Comparison of ENCODE assay signal across 9 cellular contexts in genomic region chr2:113966832-113967231, GRCh38.
DNase-seq lines count a peak whose midpoint lies in the region; ATAC-seq and TF ChIP-seq lines count a peak whose summit lies in the region.
"Had no signal": no experiment of that assay in that cellular context is flagged by ENCODE, and none has a peak within 500 bp of the region (broad histone marks: within the 10 kb centered on the region; RNA-seq: fewer than 3 reads in every experiment).

No MANE protein-coding gene starts in this region.

- H3K36me3 ChIP-seq in prostate gland = no peaks in the 10 kb centered on the region

- no peaks in the 10 kb centered on the region for H3K9me3 Mint-ChIP-seq in activated CD8-positive, alpha-beta T cell treated with anti-CD3 and anti-CD28 coated beads for 36 hours
- H3K9me3 Mint-ChIP-seq in activated CD8-positive, alpha-beta T cell treated with anti-CD3 and anti-CD28 coated beads, Interleukin-2, amount 10 ng/mL, durations not matched to agents 7 days and 5 days (ENCODE audit: insufficient read depth) = no peaks in the 10 kb centered on the region

- no peaks in the 10 kb centered on the region for H3K9me3 ChIP-seq in prostate gland

- no peak overlapping the region for H3K4me3 Mint-ChIP-seq in activated CD8-positive, alpha-beta T cell treated with anti-CD3 and anti-CD28 coated beads for 36 hours
- H3K4me3 Mint-ChIP-seq in activated CD8-positive, alpha-beta T cell treated with anti-CD3 and anti-CD28 coated beads, Interleukin-2, amount 10 ng/mL, durations not matched to agents 7 days and 5 days = no peak overlapping the region

- peaks cover 14% of the 10 kb centered on the region for H3K4me1 Mint-ChIP-seq in activated CD8-positive, alpha-beta T cell treated with anti-CD3 and anti-CD28 coated beads for 36 hours (ENCODE audit: low read depth)
- H3K4me1 Mint-ChIP-seq in activated CD8-positive, alpha-beta T cell treated with anti-CD3 and anti-CD28 coated beads, Interleukin-2, amount 10 ng/mL, durations not matched to agents 7 days and 5 days (ENCODE audit: low read depth) = peaks cover 2% of the 10 kb centered on the region

- POLR2A ChIA-PET in activated CD8-positive, alpha-beta T cell treated with anti-CD3 and anti-CD28 coated beads for 36 hours (lab: Charles Lee) = no interaction called here
- POLR2A ChIA-PET in activated CD8-positive, alpha-beta T cell treated with anti-CD3 and anti-CD28 coated beads, Interleukin-2, amount 10 ng/mL, durations not matched to agents 7 days and 5 days (lab: Charles Lee) = interaction anchor here (1.0 kb wide), 1 partner anchor 20 kb away, joined by 3 read pairs; no protein-coding TSS in a partner anchor

- H3K4me3 ChIP-seq in fibroblast of pulmonary artery (replicated peaks; ENCODE audit: low read depth, low read length) = no peak overlapping the region
- no peak overlapping the region for H3K4me3 ChIP-seq in prostate gland

- ATAC-seq in activated CD8-positive, alpha-beta T cell treated with anti-CD3 and anti-CD28 coated beads for 36 hours = no peak
- no peak for ATAC-seq in activated CD8-positive, alpha-beta T cell treated with anti-CD3 and anti-CD28 coated beads, Interleukin-2, amount 10 ng/mL, durations not matched to agents 7 days and 5 days
- ATAC-seq in HG03571 (IDR thresholded peaks at IDR 0.05; ENCODE audit: unreplicated experiment) (peak; percentile 65), HG02870 (IDR thresholded peaks at IDR 0.05; ENCODE audit: unreplicated experiment) (no peak)

- H3K27ac ChIP-seq in prostate gland = no peak overlapping the region

- WGBS in prostate gland = 4% methylated on average over 5 of the region's 5 CpGs

- no peaks in the 10 kb centered on the region for H3K27me3 Mint-ChIP-seq in activated CD8-positive, alpha-beta T cell treated with anti-CD3 and anti-CD28 coated beads for 36 hours
- H3K27me3 Mint-ChIP-seq in activated CD8-positive, alpha-beta T cell treated with anti-CD3 and anti-CD28 coated beads, Interleukin-2, amount 10 ng/mL, durations not matched to agents 7 days and 5 days (ENCODE audit: low read depth) = no peaks in the 10 kb centered on the region

- H3K27ac Mint-ChIP-seq in activated CD8-positive, alpha-beta T cell treated with anti-CD3 and anti-CD28 coated beads for 36 hours = peak overlapping the region; percentile 60
- no peak overlapping the region for H3K27ac Mint-ChIP-seq in activated CD8-positive, alpha-beta T cell treated with anti-CD3 and anti-CD28 coated beads, Interleukin-2, amount 10 ng/mL, durations not matched to agents 7 days and 5 days

- no peak for DNase-seq in activated CD8-positive, alpha-beta T cell treated with anti-CD3 and anti-CD28 coated beads for 36 hours
- DNase-seq in activated CD8-positive, alpha-beta T cell treated with anti-CD3 and anti-CD28 coated beads, Interleukin-2, amount 10 ng/mL, durations not matched to agents 7 days and 5 days = no peak
- peak; percentile 66 for DNase-seq in fibroblast of pulmonary artery (ENCODE audit: low read depth)
- peak; percentile 52 for DNase-seq in prostate gland (ENCODE audit: low spot score)
- DNase-seq in KBM-7 = no peak
- no peak for DNase-seq in SIG-M5 treated with dmso at 0.1 percent for 504 hours (lab: John Stamatoyannopoulos, UW; ENCODE audit: unreplicated experiment)
- DNase-seq: cerebellar nuclear complex had no signal

- no peak for TF ChIP-seq POLR2A in prostate gland (IDR thresholded peaks at IDR 0.05)

- no peaks in the 10 kb centered on the region for H3K4me1 ChIP-seq in prostate gland (replicated peaks)

- TF ChIP-seq CTCF in activated CD8-positive, alpha-beta T cell treated with anti-CD3 and anti-CD28 coated beads for 36 hours (IDR thresholded peaks at IDR 0.05) = no peak
- TF ChIP-seq CTCF in fibroblast of pulmonary artery (IDR thresholded peaks at IDR 0.05; ENCODE audit: low read length, missing control alignments) (no peak), prostate gland (IDR thresholded peaks at IDR 0.05) (no peak)

- peaks cover 4% of the 10 kb centered on the region for H3K36me3 Mint-ChIP-seq in activated CD8-positive, alpha-beta T cell treated with anti-CD3 and anti-CD28 coated beads for 36 hours (ENCODE audit: low read depth)
- H3K36me3 Mint-ChIP-seq in activated CD8-positive, alpha-beta T cell treated with anti-CD3 and anti-CD28 coated beads, Interleukin-2, amount 10 ng/mL, durations not matched to agents 7 days and 5 days (ENCODE audit: low read depth) = peaks cover 37% of the 10 kb centered on the region

- CTCF ChIA-PET in activated CD8-positive, alpha-beta T cell treated with anti-CD3 and anti-CD28 coated beads for 36 hours (lab: Charles Lee) = interaction anchor here (0.9 to 1.3 kb wide), 4 partner anchors 12 to 38 kb away, joined by 3 to 6 read pairs (median 4); no protein-coding TSS in a partner anchor
- CTCF ChIA-PET in activated CD8-positive, alpha-beta T cell treated with anti-CD3 and anti-CD28 coated beads, Interleukin-2, amount 10 ng/mL, durations not matched to agents 7 days and 5 days (lab: Charles Lee) = interaction anchor here (1.1 to 3.7 kb wide), 9 partner anchors 8 to 210 kb away, joined by 3 to 18 read pairs (median 4); no protein-coding TSS in a partner anchor

- no peaks in the 10 kb centered on the region for H3K27me3 ChIP-seq in prostate gland (replicated peaks; ENCODE audit: insufficient read depth)

- in situ Hi-C loops in KBM-7 (cut with MboI; ENCODE audit: low pct_unique_long_range_greater_than_20kb, low sequenced_read_pairs) = no loop called here

- intact Hi-C loops in activated CD8-positive, alpha-beta T cell treated with anti-CD3 and anti-CD28 coated beads for 36 hours (cut with micrococcal nuclease) = no loop called here
- intact Hi-C loops in prostate gland (cut with DNase I) = no loop called here

Comparison
In these comparisons a context has a peak if more than half of its experiments do, and no peak if none do; other contexts are left out.
1. DNase-seq: peak in fibroblast of pulmonary artery (single experiment) and prostate gland (single experiment); none in activated CD8-positive, alpha-beta T cell treated with anti-CD3 and anti-CD28 coated beads for 36 hours (single experiment), activated CD8-positive, alpha-beta T cell treated with anti-CD3 and anti-CD28 coated beads, Interleukin-2, amount 10 ng/mL, durations not matched to agents 7 days and 5 days (single experiment), KBM-7 (single experiment) and SIG-M5 treated with dmso at 0.1 percent for 504 hours (single experiment).